In genomic region chr15:19992428-19992827, GRCh38 we compare ENCODE assay signal across 9 cellular contexts.
"Had no signal": no experiment of that assay in that cellular context is flagged by ENCODE, and none has a peak within 500 bp of the region (broad histone marks: within the 10 kb centered on the region; RNA-seq: fewer than 3 reads in every experiment).

No MANE protein-coding gene starts in this region.

- H3K36me3 ChIP-seq: HAP-1 had no signal

- DNase-seq: GM23248, GOT3, H7, HFFc6, IMR-90, KG1 had no signal

- H3K4me3 ChIP-seq: GM23248, HAP-1, K562 had no signal

- H3K4me1 ChIP-seq: HAP-1 had no signal

- H3K4me3 Mint-ChIP-seq: HFFc6 had no signal

- H3K9ac ChIP-seq: GM23248 had no signal

- H3K9me3 ChIP-seq: HAP-1 had no signal

- H2AFZ ChIP-seq: GM23248 had no signal

- ATAC-seq: HCT116, K562 had no signal

- H3K27ac Mint-ChIP-seq: HFFc6 had no signal
